ENCODE assay signal across 8 cellular contexts in the genomic region with DNA sequence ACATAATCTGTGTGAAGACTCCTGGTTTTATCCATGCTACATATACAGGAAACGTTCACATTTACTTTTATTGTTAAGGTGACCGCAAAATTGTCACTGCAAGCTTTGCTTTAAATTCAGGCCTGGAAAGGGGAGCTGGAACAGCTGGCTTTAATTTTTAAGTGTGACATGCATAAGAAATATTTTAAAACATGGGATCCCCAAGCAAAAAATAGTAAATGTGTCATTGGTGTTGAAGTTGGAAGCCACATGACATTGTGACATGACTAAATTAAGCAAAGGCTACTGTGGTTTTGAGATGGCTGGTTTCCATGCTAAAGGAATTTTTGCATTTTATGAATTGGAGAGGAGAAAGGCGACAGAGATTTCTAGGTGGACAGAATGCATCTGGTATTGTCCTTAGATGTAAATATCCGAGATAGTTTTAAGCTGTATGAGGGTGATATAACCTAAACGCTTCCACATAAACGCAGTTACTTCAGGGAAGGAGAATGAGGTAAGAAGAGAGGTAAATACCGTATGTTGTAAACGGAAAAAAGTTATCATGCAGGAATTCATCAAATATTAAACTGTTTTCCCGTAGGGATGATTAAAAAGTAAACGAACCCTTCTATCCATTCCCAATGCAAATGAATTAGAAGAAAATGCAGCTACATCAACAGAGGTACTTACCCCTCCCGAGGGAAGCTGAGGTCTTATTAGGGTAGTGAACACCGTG. TPM values are rescaled to one million over a fixed set of nuclear protein-coding genes. Genes with fewer than 3 reads are reported as not detected.
DNase-seq lines count a peak whose midpoint lies in the region; ATAC-seq and TF ChIP-seq lines count a peak whose summit lies in the region.

No MANE protein-coding gene starts in this region.

- WGBS in esophagus muscularis mucosa, result 26% methylated on average over 12 of the region's 12 CpGs
- 18% methylated on average over 12 of the region's 12 CpGs for WGBS in prostate gland

- TF ChIP-seq POLR2A in esophagus muscularis mucosa (IDR thresholded peaks at IDR 0.05; ENCODE audit: low read depth), result no peak
- TF ChIP-seq POLR2A in prostate gland (IDR thresholded peaks at IDR 0.05), result no peak

- ATAC-seq in Panc1 (no peak), GM21576 (IDR thresholded peaks at IDR 0.05; ENCODE audit: unreplicated experiment) (no peak)

- H3K27me3 ChIP-seq in GM06990 (replicated peaks; ENCODE audit: control insufficient read depth, insufficient read depth, low read length) (no peaks in the 10 kb centered on the region), Panc1 (ENCODE audit: control insufficient read depth, insufficient read depth, low read length) (no peaks in the 10 kb centered on the region), esophagus muscularis mucosa (no peaks in the 10 kb centered on the region), prostate gland (replicated peaks; ENCODE audit: insufficient read depth) (no peaks in the 10 kb centered on the region)

- TF ChIP-seq CTCF in GM06990 (IDR thresholded peaks at IDR 0.05; ENCODE audit: insufficient read depth, low read length, poor library complexity, severe bottlenecking), result no peak
- TF ChIP-seq CTCF in Panc1 (IDR thresholded peaks at IDR 0.05), result no peak
- TF ChIP-seq CTCF in esophagus muscularis mucosa (IDR thresholded peaks at IDR 0.05), result no peak
- TF ChIP-seq CTCF in prostate gland (IDR thresholded peaks at IDR 0.05), result no peak

- CTCF ChIA-PET in Panc1 (lab: Charles Lee), result no interaction called here

- H3K36me3 ChIP-seq in GM06990 (ENCODE audit: control insufficient read depth, insufficient read depth, low read length) (no peaks in the 10 kb centered on the region), Panc1 (ENCODE audit: control insufficient read depth, insufficient read depth, low read length) (no peaks in the 10 kb centered on the region), esophagus muscularis mucosa (no peaks in the 10 kb centered on the region), prostate gland (no peaks in the 10 kb centered on the region)

- BruUV-seq in Panc1 (replicated peaks; lab: Mats Ljungman, UMichigan), result TSS peak; percentile 77

- H3K4me1 ChIP-seq in Panc1 (ENCODE audit: control insufficient read depth, insufficient read depth, low read length) (peaks cover 23% of the 10 kb centered on the region), esophagus muscularis mucosa (peaks cover 32 to 35% (median 34%) of the 10 kb centered on the region in 4 donors), prostate gland (replicated peaks) (peaks cover 7% of the 10 kb centered on the region)

- POLR2A ChIA-PET in Panc1 (lab: Charles Lee), result interaction anchor here (0.5 to 0.6 kb wide), 2 partner anchors 19 to 34 kb away, joined by 3 to 6 read pairs; no protein-coding TSS in a partner anchor

- peak overlapping the region; percentile 89 for H3K4me3 ChIP-seq in GM06990 (replicated peaks; ENCODE audit: low read depth, low read length)
- H3K4me3 ChIP-seq in Panc1 (ENCODE audit: low read depth in 2 of 2, low read length in 2 of 2), result peak overlapping the region; percentile 67 to 86
- H3K4me3 ChIP-seq in esophagus muscularis mucosa, result peak overlapping the region; percentile 84 to 93 (median 87)
- H3K4me3 ChIP-seq in prostate gland, result peak overlapping the region; percentile 65 to 81

- in situ Hi-C loops in Panc1 (cut with HindIII; ENCODE audit: low pct_unique_long_range_greater_than_20kb, low sequenced_read_pairs), result no loop called here

- H3K27ac ChIP-seq in Panc1 (ENCODE audit: low read length), result peak overlapping the region; percentile 77
- H3K27ac ChIP-seq in esophagus muscularis mucosa (replicated peaks in 1 of 4), result peak overlapping the region; percentile 94 to 99 (median 96)
- H3K27ac ChIP-seq in prostate gland, result peak overlapping the region; percentile 92

- TF ChIP-seq EP300 in esophagus muscularis mucosa (IDR thresholded peaks at IDR 0.05), result no peak

- no peak for DNase-seq in GM06990 (ENCODE audit: extremely low read depth, insufficient read length)
- no peak for DNase-seq in Panc1 (ENCODE audit: low read depth, low spot score)
- DNase-seq in esophagus muscularis mucosa (ENCODE audit: extremely low spot score), result no peak
- no peak for DNase-seq in prostate gland (ENCODE audit: low spot score)
- DNase-seq in cortex of kidney (lab: John Stamatoyannopoulos, UW), result no peak
- DNase-seq in NCI-H1436 (lab: John Stamatoyannopoulos, UW), result no peak
- no peak for DNase-seq in NCI-H1694 treated with DMSO at 0.1 percent for 48 hours (lab: John Stamatoyannopoulos, UW)

- H3K9me3 ChIP-seq in Panc1 (ENCODE audit: control insufficient read depth, insufficient read depth, low read depth, low read length), result no peaks in the 10 kb centered on the region
- no peaks in the 10 kb centered on the region for H3K9me3 ChIP-seq in esophagus muscularis mucosa
- H3K9me3 ChIP-seq in prostate gland, result no peaks in the 10 kb centered on the region

- intact Hi-C loops in Panc1 (cut with micrococcal nuclease; ENCODE audit: unreplicated experiment), result no loop called here
- intact Hi-C loops in esophagus muscularis mucosa (cut with DNase I), result no loop called here
- intact Hi-C loops in prostate gland (cut with DNase I), result loop anchor here (5.0 kb wide), 1 partner anchor 36 kb away; no protein-coding TSS in a partner anchor

RNA-seq across cellular contexts. Expression of a gene that starts 0.9 kb away (rescaled TPM):
- 77.8 TPM for total RNA-seq in Panc1 (2021; ENCODE audit: unreplicated experiment)
- 49.7 TPM for polyA plus RNA-seq in Panc1 (2012; ENCODE audit: insufficient read length)
- total RNA-seq in esophagus muscularis mucosa, result 100 to 1,000 TPM in 2 of 4 donors, 10 to 100 TPM in 2; 57.7 to 111 (median 85.6) TPM
- 10 to 100 TPM; 27.7 to 69.5 TPM for total RNA-seq in prostate gland

RNA-seq across cellular contexts. Expression of a gene that starts 12.1 kb away (rescaled TPM):
- total RNA-seq in Panc1 (2021; ENCODE audit: unreplicated experiment) (37.9 TPM), esophagus muscularis mucosa (10 to 100 TPM; 45.7 to 76.7 (median 69.8) TPM), prostate gland (100 to 1,000 TPM in 1 of 2 donors, 10 to 100 TPM in 1; 32.2 to 121 TPM)
- polyA plus RNA-seq in Panc1 (2012; ENCODE audit: insufficient read length), result 19.8 TPM

RNA-seq across cellular contexts. Expression of a gene that starts 42.3 kb away (rescaled TPM):
- total RNA-seq in Panc1 (2021; ENCODE audit: unreplicated experiment), result 75.8 TPM
- 26.9 TPM for polyA plus RNA-seq in Panc1 (2012; ENCODE audit: insufficient read length)
- 100 to 1,000 TPM in 1 of 4 donors, 10 to 100 TPM in 3; 34.6 to 160 (median 55.2) TPM for total RNA-seq in esophagus muscularis mucosa
- 100 to 1,000 TPM in 1 of 2 donors, 10 to 100 TPM in 1; 31.6 to 114 TPM for total RNA-seq in prostate gland
